Comparison of ENCODE assay signal across 7 cellular contexts in genomic region chr19:36310591-36310990, GRCh38.
DNase-seq lines count a peak whose midpoint lies in the region; ATAC-seq, FAIRE-seq and TF ChIP-seq lines count a peak whose summit lies in the region.
"Not testable (repeated sequence)": the region's sequence is repeated elsewhere in the genome, so short reads cannot be mapped to it uniquely, and the experiment has no call there.

No MANE protein-coding gene starts in this region.

- not testable (repeated sequence) for H3K4ac ChIP-seq in IMR-90 (ENCODE audit: low read depth, low read length)

- FAIRE-seq in bronchial epithelial cell (lab: Jason Lieb, UNC) = peak; percentile 47

- CTCF ChIA-PET in IMR-90 (lab: Yijun Ruan, JAX) = not testable (repeated sequence)

- not testable (repeated sequence) for H3K27me3 ChIP-seq in IMR-90 (ENCODE audit: control insufficient read depth, insufficient read depth, low read length); bronchial epithelial cell (ENCODE audit: control insufficient read depth, insufficient read depth, low read length)

- H3K9me1 ChIP-seq in IMR-90 (ENCODE audit: insufficient read depth, low read length) = not testable (repeated sequence)

- not testable (repeated sequence) for H3K18ac ChIP-seq in IMR-90 (ENCODE audit: low read depth, low read length)

- POLR2A ChIA-PET in IMR-90 (lab: Charles Lee; ENCODE audit: unreplicated experiment) = not testable (repeated sequence)

- TF ChIP-seq POLR2A in IMR-90 (IDR thresholded peaks at IDR 0.05; ENCODE audit: low read depth, low read length) = not testable (repeated sequence)

- H3K36me3 ChIP-seq in IMR-90 (ENCODE audit: control insufficient read depth, insufficient read depth, low read length); bronchial epithelial cell (ENCODE audit: control insufficient read depth, insufficient read depth, low read length): not testable (repeated sequence)

- not testable (repeated sequence) for TF ChIP-seq RAD21 in IMR-90 (IDR thresholded peaks at IDR 0.05; ENCODE audit: low read length)

- H2BK120ac ChIP-seq in IMR-90 (ENCODE audit: low read depth, low read length) = not testable (repeated sequence)

- not testable (repeated sequence) for H3K14ac ChIP-seq in IMR-90 (replicated peaks; ENCODE audit: low read depth, low read length)

- H4K20me1 ChIP-seq in IMR-90 (ENCODE audit: insufficient read depth, low read length) = not testable (repeated sequence)

- peak; percentile 40 for DNase-seq in AG10803 (ENCODE audit: low read depth)
- DNase-seq in EH (ENCODE audit: low read depth) = peak; percentile 30
- peak; percentile 22 for DNase-seq in GM04504 (ENCODE audit: low read depth)
- peak; percentile 16 for DNase-seq in IMR-90
- DNase-seq in bronchial epithelial cell (ENCODE audit: low read depth) = not testable (repeated sequence)
- peak; percentile 67 for DNase-seq in fibroblast of gingiva (ENCODE audit: low read depth)
- peak; percentile 4 for DNase-seq in mesenteric fat pad (ENCODE audit: low spot score)

- not testable (repeated sequence) for H3K4me2 ChIP-seq in IMR-90 (ENCODE audit: low read depth, low read length)

- not testable (repeated sequence) for H3K27ac ChIP-seq in IMR-90 (ENCODE audit: insufficient read depth, low read length)

- BruUV-seq in IMR-90 (replicated peaks; lab: Mats Ljungman, UMichigan) = not testable (repeated sequence)

- intact Hi-C loops in IMR-90 (cut with micrococcal nuclease) = not testable (repeated sequence)

- not testable (repeated sequence) for TF ChIP-seq CTCF in AG10803 (conservative IDR thresholded peaks at IDR 0.05; ENCODE audit: low read length); IMR-90 (conservative IDR thresholded peaks at IDR 0.05; ENCODE audit: low read depth, low read length); bronchial epithelial cell (IDR thresholded peaks at IDR 0.05; ENCODE audit: insufficient read depth, low read length, severe bottlenecking)

- H2BK20ac ChIP-seq in IMR-90 (ENCODE audit: low read depth, low read length) = not testable (repeated sequence)

- H3K4me3 ChIP-seq in AG10803 (ENCODE audit: low read length); IMR-90 (ENCODE audit: insufficient read depth, low read depth, low read length); bronchial epithelial cell (ENCODE audit: low read depth, low read length): not testable (repeated sequence)

- not testable (repeated sequence) for H2AFZ ChIP-seq in IMR-90 (replicated peaks; ENCODE audit: low read length, poor library complexity)

- H2AK5ac ChIP-seq in IMR-90 (ENCODE audit: low read depth, low read length) = not testable (repeated sequence)

- not testable (repeated sequence) for H4K8ac ChIP-seq in IMR-90 (ENCODE audit: low read depth in 2 of 2, low read length in 2 of 2)

- in situ Hi-C loops in IMR-90 (cut with MboI; ENCODE audit: low sequenced_read_pairs) = not testable (repeated sequence)

- not testable (repeated sequence) for H2AK9ac ChIP-seq in IMR-90 (replicated peaks; ENCODE audit: low read depth, low read length, poor library complexity)

- not testable (repeated sequence) for H2BK5ac ChIP-seq in IMR-90 (ENCODE audit: low read depth, low read length, poor library complexity, severe bottlenecking)

- not testable (repeated sequence) for H3K9me3 ChIP-seq in IMR-90 (ENCODE audit: control insufficient read depth, insufficient read depth, low read length)

- no CpG with 5 or more reads among the region's 3 CpGs for WGBS in IMR-90 (ENCODE audit: extremely low coverage in 2 of 2, insufficient read length in 1 of 2), 2 experiments

- peak; percentile 91 for ATAC-seq in IMR-90 (ENCODE audit: low read depth)

- not testable (repeated sequence) for H3K79me1 ChIP-seq in IMR-90 (ENCODE audit: low read depth in 1 of 2, low read length in 2 of 2)

- not testable (repeated sequence) for H4K91ac ChIP-seq in IMR-90 (ENCODE audit: insufficient read depth, low read depth, low read length)

- H3K56ac ChIP-seq in IMR-90 (ENCODE audit: extremely low read depth, insufficient read depth, low read length) = not testable (repeated sequence)

- not testable (repeated sequence) for H2BK15ac ChIP-seq in IMR-90 (ENCODE audit: low read depth, low read length)

- H3K23ac ChIP-seq in IMR-90 (ENCODE audit: low read depth, low read length) = not testable (repeated sequence)

- not testable (repeated sequence) for H3K9ac ChIP-seq in IMR-90 (ENCODE audit: low read depth, low read length)

- not testable (repeated sequence) for H4K5ac ChIP-seq in IMR-90 (ENCODE audit: low read depth, low read length)

- H3K4me1 ChIP-seq in IMR-90 (ENCODE audit: control insufficient read depth, insufficient read depth, low read length) = not testable (repeated sequence)

- dilution Hi-C loops in IMR-90 (cut with HindIII; ENCODE audit: low sequenced_read_pairs, unreplicated experiment) = not testable (repeated sequence)
